17 cellular contexts compared by ENCODE assay signal in genomic region chr10:126476256-126476655, GRCh38.
DNase-seq lines count a peak whose midpoint lies in the region; ATAC-seq and TF ChIP-seq lines count a peak whose summit lies in the region.
"Had no signal": no experiment of that assay in that cellular context is flagged by ENCODE, and none has a peak within 500 bp of the region (broad histone marks: within the 10 kb centered on the region; RNA-seq: fewer than 3 reads in every experiment).

No MANE protein-coding gene starts in this region.

- H3K27me3 ChIP-seq in brain microvascular endothelial cell (replicated peaks) (no peaks in the 10 kb centered on the region), mesendoderm (ENCODE audit: insufficient read depth, low read length, poor library complexity) (no peaks in the 10 kb centered on the region), skeletal muscle satellite cell (ENCODE audit: control insufficient read depth, insufficient read depth, low read length) (no peaks in the 10 kb centered on the region)
- H3K27me3 ChIP-seq: esophagus squamous epithelium, neutrophil, right lobe of liver had no signal

- H2BK5ac ChIP-seq in mesendoderm (ENCODE audit: low read length) = no peak overlapping the region

- H3K56ac ChIP-seq in mesendoderm (ENCODE audit: low read length) = no peak overlapping the region

- in situ Hi-C loops in brain microvascular endothelial cell (cut with HindIII; ENCODE audit: low pct_ligation_motif_present, low sequenced_read_pairs) = no loop called here

- DNase-seq in left ventricle myocardium superior = no peak
- DNase-seq in Right ventricle myocardium superior = no peak
- peak; percentile 34 for DNase-seq in brain microvascular endothelial cell
- DNase-seq in mesendoderm = peak; percentile 39
- no peak for DNase-seq in occipital lobe (lab: John Stamatoyannopoulos, UW)
- no peak for DNase-seq in dermis blood vessel endothelial cell
- no peak for DNase-seq in DMS 273 (lab: John Stamatoyannopoulos, UW; ENCODE audit: unreplicated experiment)
- DNase-seq: activated B cell treated with CpG ODN at 0.5 μM for 24 hours; activated CD8-positive, alpha-beta memory T cell treated with anti-CD3 and anti-CD28 coated beads for 24 hours; CD8-positive, alpha-beta memory T cell; DND-41; esophagus squamous epithelium; NCI-H1417; NCI-H2171 treated with DMSO at 0.1 percent for 48 hours; right lobe of liver had no signal

- no peak overlapping the region for H4K8ac ChIP-seq in mesendoderm (ENCODE audit: low read depth, low read length)

- ATAC-seq in left ventricle myocardium superior = peak; percentile 32
- no peak for ATAC-seq in Right ventricle myocardium superior (ENCODE audit: poor library complexity)

- no peak overlapping the region for H3K4ac ChIP-seq in mesendoderm (ENCODE audit: low read depth, low read length)

- WGBS in mesendoderm (ENCODE audit: extremely low coverage, insufficient coverage, low lambda C conversion rate) = no CpG with 5 or more reads among the region's 11 CpGs

- H3K23ac ChIP-seq in mesendoderm (ENCODE audit: low read length) = no peak overlapping the region

- no peak overlapping the region for H2AK5ac ChIP-seq in mesendoderm (ENCODE audit: low read length)

- H3K36me3 ChIP-seq in brain microvascular endothelial cell (replicated peaks) (no peaks in the 10 kb centered on the region), mesendoderm (ENCODE audit: control insufficient read depth, insufficient read depth, low read length) (no peaks in the 10 kb centered on the region), skeletal muscle satellite cell (ENCODE audit: insufficient read depth, low read length) (no peaks in the 10 kb centered on the region)
- H3K36me3 ChIP-seq: esophagus squamous epithelium, neutrophil, right lobe of liver had no signal

- H3K4me2 ChIP-seq in mesendoderm (ENCODE audit: low read length) (no peak overlapping the region), skeletal muscle satellite cell (ENCODE audit: low read length) (peak overlapping the region; percentile 24)

- H3K79me2 ChIP-seq in mesendoderm (ENCODE audit: control insufficient read depth, insufficient read depth, low read length) = no peaks in the 10 kb centered on the region

- H3K18ac ChIP-seq in mesendoderm (ENCODE audit: low read length) = no peak overlapping the region

- intact Hi-C loops in left ventricle myocardium superior (cut with micrococcal nuclease) = no loop called here
- intact Hi-C loops in Right ventricle myocardium superior (cut with DNase I) = no loop called here

- H3K79me1 ChIP-seq in mesendoderm (ENCODE audit: low read length) = no peaks in the 10 kb centered on the region

- TF ChIP-seq CTCF in brain microvascular endothelial cell (IDR thresholded peaks at IDR 0.05; ENCODE audit: low read depth, low read length, missing control alignments) = no peak

- no peak overlapping the region for H2BK120ac ChIP-seq in mesendoderm (ENCODE audit: low read depth, low read length)

- H3K27ac ChIP-seq in brain microvascular endothelial cell (no peak overlapping the region), mesendoderm (ENCODE audit: low read depth, low read length) (no peak overlapping the region)
- H3K27ac ChIP-seq: esophagus squamous epithelium, neutrophil, right lobe of liver had no signal

- H2BK15ac ChIP-seq in mesendoderm (replicated peaks; ENCODE audit: low read depth) = no peak overlapping the region

- no peaks in the 10 kb centered on the region for H3K9me3 ChIP-seq in skeletal muscle satellite cell (replicated peaks; ENCODE audit: low read length)
- H3K9me3 ChIP-seq: esophagus squamous epithelium, neutrophil, right lobe of liver had no signal

- H3K4me1 ChIP-seq in mesendoderm (ENCODE audit: control insufficient read depth, low read depth, low read length) = no peaks in the 10 kb centered on the region
- H3K4me1 ChIP-seq in skeletal muscle satellite cell (ENCODE audit: control insufficient read depth, insufficient read depth, low read length) = peaks cover 9% of the 10 kb centered on the region
- H3K4me1 ChIP-seq: esophagus squamous epithelium, right lobe of liver had no signal

- no peak overlapping the region for H3K9ac ChIP-seq in mesendoderm (ENCODE audit: low read length)
- no peak overlapping the region for H3K9ac ChIP-seq in skeletal muscle satellite cell (ENCODE audit: low read depth, low read length)

- H4K5ac ChIP-seq in mesendoderm (ENCODE audit: low read length) = no peak overlapping the region

- no peak overlapping the region for H3K4me3 ChIP-seq in brain microvascular endothelial cell (ENCODE audit: low read depth, low read length)
- H3K4me3 ChIP-seq in mesendoderm (ENCODE audit: low read length) = no peak overlapping the region
- H3K4me3 ChIP-seq in skeletal muscle satellite cell (ENCODE audit: low read length) = no peak overlapping the region
- H3K4me3 ChIP-seq: esophagus squamous epithelium, right lobe of liver had no signal

Comparison
In these comparisons a context has a peak if more than half of its experiments do, and no peak if none do; other contexts are left out.
1. DNase-seq: peak in brain microvascular endothelial cell (single experiment) and mesendoderm (single experiment); none in left ventricle myocardium superior (single experiment), Right ventricle myocardium superior (single experiment), occipital lobe (single experiment), dermis blood vessel endothelial cell (single experiment) and DMS 273 (single experiment).